14 cellular contexts compared by ENCODE assay signal in the genomic region with DNA sequence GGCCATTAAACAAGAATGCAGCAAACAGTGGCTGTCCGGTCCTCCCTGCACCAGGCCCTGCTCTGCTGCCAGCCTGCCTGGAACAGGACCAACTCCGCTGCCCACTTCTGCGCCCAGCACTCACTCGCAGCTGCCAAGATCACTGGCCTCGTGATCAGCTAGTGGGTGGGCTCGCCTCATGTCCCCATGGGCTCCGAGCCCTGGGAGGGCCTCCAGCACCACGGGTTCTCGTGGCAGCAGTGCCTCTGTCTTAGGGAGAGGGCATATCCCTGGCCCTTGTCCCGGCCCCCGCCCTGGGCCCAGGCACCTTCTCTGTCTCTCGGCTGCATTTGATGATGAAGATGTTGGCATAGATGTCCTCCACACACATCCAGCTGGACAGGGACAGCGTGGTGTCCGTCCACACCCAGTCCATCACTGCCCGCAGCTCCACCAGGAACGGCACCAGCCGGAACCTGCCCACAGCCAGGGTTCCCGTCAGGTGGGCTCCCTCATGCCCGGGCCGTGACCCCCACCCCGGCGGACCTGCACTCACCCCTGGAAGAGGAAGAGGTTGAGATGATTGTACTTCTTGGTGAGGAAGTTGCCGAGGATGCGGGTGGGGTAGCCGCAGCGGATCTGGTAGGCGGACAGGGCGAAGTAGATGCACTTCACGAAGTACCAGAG. TPM values are rescaled to one million over a fixed set of nuclear protein-coding genes. Genes with fewer than 3 reads are reported as not detected.
A peak's percentile ranks its signal among the peaks of the same experiment; 100 is the strongest.
DNase-seq lines count a peak whose midpoint lies in the region; ATAC-seq and TF ChIP-seq lines count a peak whose summit lies in the region.
"Had no signal": no experiment of that assay in that cellular context is flagged by ENCODE, and none has a peak within 500 bp of the region (broad histone marks: within the 10 kb centered on the region; RNA-seq: fewer than 3 reads in every experiment).

No MANE protein-coding gene starts in this region.

- CTCF ChIA-PET in RWPE1 (lab: Yijun Ruan, JAX) = no interaction called here

- POLR2A ChIA-PET in RWPE1 (lab: Yijun Ruan, JAX; ENCODE audit: low non-redundant PET) = no interaction called here

- no peak for TF ChIP-seq CTCF in RWPE1 (conservative IDR thresholded peaks at IDR 0.05; ENCODE audit: low read depth)
- no peak for TF ChIP-seq CTCF in endothelial cell (IDR thresholded peaks at IDR 0.05; ENCODE audit: unreplicated experiment)

- H3K4me3 Mint-ChIP-seq in endothelial cell (ENCODE audit: unreplicated experiment) = no peak overlapping the region
- no peak overlapping the region for H3K4me3 Mint-ChIP-seq in immature natural killer cell
- H3K4me3 Mint-ChIP-seq: activated naive CD4-positive, alpha-beta T cell treated with anti-CD3 and anti-CD28 coated beads, Interleukin-2, amount 50 U/mL, for 24 hours; naive B cell had no signal

- peaks cover 11% of the 10 kb centered on the region for H3K27me3 Mint-ChIP-seq in endothelial cell (ENCODE audit: unreplicated experiment)
- peaks cover 0 to 8% (median 0%) of the 10 kb centered on the region in 3 donors for H3K27me3 Mint-ChIP-seq in immature natural killer cell (ENCODE audit: low read depth in 3 of 3)
- H3K27me3 Mint-ChIP-seq: activated naive CD4-positive, alpha-beta T cell treated with anti-CD3 and anti-CD28 coated beads, Interleukin-2, amount 50 U/mL, for 24 hours; naive B cell had no signal

- H3K4me1 Mint-ChIP-seq in endothelial cell (ENCODE audit: unreplicated experiment) (no peaks in the 10 kb centered on the region), immature natural killer cell (peaks cover 5 to 8% of the 10 kb centered on the region in 2 donors)
- H3K4me1 Mint-ChIP-seq: activated naive CD4-positive, alpha-beta T cell treated with anti-CD3 and anti-CD28 coated beads, Interleukin-2, amount 50 U/mL, for 24 hours had no signal

- no peak for ATAC-seq in GM19023 (IDR thresholded peaks at IDR 0.05; ENCODE audit: unreplicated experiment)

- H3K27ac Mint-ChIP-seq in endothelial cell (ENCODE audit: unreplicated experiment) = peak overlapping the region; percentile 67
- no peak overlapping the region for H3K27ac Mint-ChIP-seq in immature natural killer cell

- H3K36me3 Mint-ChIP-seq in endothelial cell (ENCODE audit: low read depth, unreplicated experiment) (peaks cover 12% of the 10 kb centered on the region), immature natural killer cell (peaks cover 3 to 5% (median 4%) of the 10 kb centered on the region in 3 donors)

- no peak for DNase-seq in RWPE1 (ENCODE audit: low spot score)
- DNase-seq in endothelial cell (ENCODE audit: low spot score) = no peak
- peak; percentile 95 for DNase-seq in medulla oblongata (ENCODE audit: extremely low spot score)
- peak; percentile 18 to 92 (median 83) for DNase-seq in substantia nigra (lab: John Stamatoyannopoulos, UW)
- no peak for DNase-seq in activated CD4-positive, alpha-beta T cell treated with anti-CD3 and anti-CD28 coated beads, Interleukin-2, amount 50 U/mL, for 1 hour
- no peak for DNase-seq in immature natural killer cell
- DNase-seq: activated CD4-positive, alpha-beta T cell treated with anti-CD3 and anti-CD28 coated beads for 1 hour; BE2C; brain microvascular endothelial cell; naive B cell; NCI-H345 had no signal

- H3K9me3 Mint-ChIP-seq in endothelial cell (ENCODE audit: unreplicated experiment) = no peaks in the 10 kb centered on the region
- no peaks in the 10 kb centered on the region for H3K9me3 Mint-ChIP-seq in immature natural killer cell
- H3K9me3 Mint-ChIP-seq: activated naive CD4-positive, alpha-beta T cell treated with anti-CD3 and anti-CD28 coated beads, Interleukin-2, amount 50 U/mL, for 24 hours; naive B cell had no signal

- peak overlapping the region; percentile 22; the same call in 1 of the 2 replicates for H3K27ac ChIP-seq in RWPE1
- H3K27ac ChIP-seq in substantia nigra (ENCODE audit: low read depth, low read length, poor library complexity, severe bottlenecking) = peak overlapping the region; percentile 86
- H3K27ac ChIP-seq: brain microvascular endothelial cell, suprapubic skin had no signal

RNA-seq across cellular contexts. Expression of a gene that starts 13.1 kb away (rescaled TPM):
- total RNA-seq in endothelial cell (ENCODE audit: unreplicated experiment) = 20.8 TPM
- polyA plus RNA-seq in immature natural killer cell = 10 to 100 TPM; 21.4 to 23.0 (median 22.0) TPM

RNA-seq across cellular contexts. Expression of a gene that starts 13.2 kb away (rescaled TPM):
- total RNA-seq in endothelial cell (ENCODE audit: unreplicated experiment) = 74.2 TPM
- polyA plus RNA-seq in immature natural killer cell = 100 to 1,000 TPM; 129 to 157 (median 141) TPM

RNA-seq across cellular contexts. Expression of a gene that starts 33.1 kb away (rescaled TPM):
- 2.6 TPM for total RNA-seq in endothelial cell (ENCODE audit: unreplicated experiment)
- 10 to 100 TPM in 2 of 3 donors, 1 to 10 TPM in 1; 9.0 to 12.4 (median 11.7) TPM for polyA plus RNA-seq in immature natural killer cell

RNA-seq across cellular contexts. Expression of a gene that starts 56.5 kb away (rescaled TPM):
- 123 TPM for total RNA-seq in endothelial cell (ENCODE audit: unreplicated experiment)
- polyA plus RNA-seq in immature natural killer cell = 10 to 100 TPM; 79.4 to 96.6 (median 87.6) TPM

Comparison
In these comparisons a context has a peak if more than half of its experiments do, and no peak if none do; other contexts are left out.
1. DNase-seq: peak in medulla oblongata (single experiment) and substantia nigra (49 of 49); none in RWPE1 (single experiment), endothelial cell (single experiment), activated CD4-positive, alpha-beta T cell treated with anti-CD3 and anti-CD28 coated beads, Interleukin-2, amount 50 U/mL, for 1 hour (single experiment) and immature natural killer cell (0 of 3).